In genomic region chr1:56450004-56450666, GRCh38 we compare ENCODE assay signal across 15 cellular contexts.
"Had no signal": no experiment of that assay in that cellular context is flagged by ENCODE, and none has a peak within 500 bp of the region (broad histone marks: within the 10 kb centered on the region; RNA-seq: fewer than 3 reads in every experiment).

No MANE protein-coding gene starts in this region.

- DNase-seq: activated CD4-positive, alpha-beta T cell treated with anti-CD3 and anti-CD28 coated beads for 4 hours; activated naive CD4-positive, alpha-beta T cell treated with anti-CD3 and anti-CD28 coated beads for 36 hours; cortex of kidney; effector CD8-positive, alpha-beta T cell; left cardiac atrium; nephron progenitor cell; pancreas; stimulated activated CD4-positive, alpha-beta T cell treated with anti-CD3 and anti-CD28 coated beads, Interleukin-15, amount 100 ng/mL, for 24 hours; stimulated activated CD4-positive, alpha-beta T cell treated with anti-CD3 and anti-CD28 coated beads, Interleukin-4, amount 100 ng/mL, for 4 hours; stimulated activated naive CD8-positive, alpha-beta T cell treated with anti-CD3 and anti-CD28 coated beads, Interleukin-15, amount 100 ng/mL, for 72 hours; T-cell; WERI-Rb-1 had no signal

- ATAC-seq: activated T-helper 17 cell treated with anti-CD3 and anti-CD28 coated beads, Interleukin-2, amount 50 U/mL, for 72 hours; gastroesophageal sphincter; left cardiac atrium; pancreas; stimulated activated naive CD8-positive, alpha-beta T cell treated with anti-CD3 and anti-CD28 coated beads, Interleukin-15, amount 100 ng/mL, for 72 hours had no signal

- H3K4me1 ChIP-seq: pancreas had no signal

- H3K27me3 ChIP-seq: gastroesophageal sphincter, pancreas had no signal

- H3K27ac ChIP-seq: pancreas, thoracic aorta, WERI-Rb-1 had no signal

- H3K4me3 ChIP-seq: gastroesophageal sphincter, pancreas, thoracic aorta had no signal

- H3K9me3 ChIP-seq: gastroesophageal sphincter, pancreas, thoracic aorta had no signal

- H3K36me3 ChIP-seq: gastroesophageal sphincter, pancreas, thoracic aorta, WERI-Rb-1 had no signal

- FAIRE-seq: pancreas had no signal
